9 cellular contexts compared by ENCODE assay signal in the genomic region with DNA sequence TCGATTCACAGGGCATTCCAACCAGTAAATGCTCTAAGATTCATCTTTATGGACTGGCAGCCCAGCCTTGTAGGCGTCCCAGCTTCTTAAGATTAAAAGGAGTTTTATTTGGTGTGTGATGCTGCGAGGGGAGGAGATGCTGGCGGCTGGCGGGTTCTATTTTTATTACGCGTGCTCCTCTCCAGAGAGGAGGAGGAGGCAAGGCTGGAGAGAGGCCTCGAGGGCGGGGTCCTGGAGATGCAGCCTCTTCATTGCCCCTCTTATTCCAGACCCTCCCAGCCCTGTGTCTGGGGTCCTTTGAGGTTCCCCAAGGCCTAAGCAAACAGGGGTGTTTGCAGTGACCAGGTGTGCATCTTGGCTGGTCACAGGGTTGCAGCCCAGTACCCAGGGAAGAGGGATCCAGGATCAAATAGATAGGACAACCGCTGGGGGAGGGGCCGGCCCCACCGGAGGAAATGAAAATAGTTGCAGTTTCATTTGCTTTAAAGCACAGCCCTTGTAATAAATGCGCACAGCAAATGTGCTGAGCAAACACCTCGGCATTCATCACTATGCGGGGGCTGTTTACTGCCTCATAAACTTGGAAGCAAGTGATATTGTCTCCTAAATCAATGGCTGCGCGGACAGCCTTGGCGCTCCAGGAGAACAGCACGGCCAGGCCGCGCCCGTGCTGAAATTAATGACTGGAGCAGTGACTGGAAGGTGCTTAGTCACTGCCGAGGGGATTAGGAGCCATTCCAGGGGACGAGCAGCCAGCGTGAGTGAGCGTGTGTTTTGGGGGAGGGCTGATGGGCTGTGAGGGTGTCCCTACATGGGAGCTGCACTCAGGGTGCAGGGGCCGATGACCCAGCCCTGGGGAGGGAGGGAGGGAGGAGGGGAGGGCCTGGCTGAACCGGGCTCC.
A peak's percentile ranks its signal among the peaks of the same experiment; 100 is the strongest.
DNase-seq lines count a peak whose midpoint lies in the region; ATAC-seq, FAIRE-seq and TF ChIP-seq lines count a peak whose summit lies in the region.
"Had no signal": no experiment of that assay in that cellular context is flagged by ENCODE, and none has a peak within 500 bp of the region (broad histone marks: within the 10 kb centered on the region; RNA-seq: fewer than 3 reads in every experiment).

No MANE protein-coding gene starts in this region.

- TF ChIP-seq POLR2A in right lobe of liver (IDR thresholded peaks at IDR 0.05): no peak

- peaks cover 11% of the 10 kb centered on the region for H3K4me1 ChIP-seq in HUES48 (ENCODE audit: control insufficient read depth, insufficient read depth, low read length)
- peaks cover 0 to 12% (median 3%) of the 10 kb centered on the region in 4 donors for H3K4me1 ChIP-seq in right lobe of liver

- no peak for TF ChIP-seq CTCF in right lobe of liver (IDR thresholded peaks at IDR 0.05)

- DNase-seq in Ammon's horn (ENCODE audit: low spot score): peak; percentile 41
- DNase-seq in right lobe of liver: peak in 1 of 3 donors; percentile 43
- peak; percentile 68 for DNase-seq in urothelium cell line (ENCODE audit: low spot score)

- intact Hi-C loops in right lobe of liver (cut with DNase I): no loop called here

- H3K27me3 ChIP-seq in HUES48 (ENCODE audit: control insufficient read depth, insufficient read depth, low read length): peaks cover 27% of the 10 kb centered on the region
- peaks cover 0 to 16% of the 10 kb centered on the region in 2 donors for H3K27me3 ChIP-seq in right lobe of liver

- no peaks in the 10 kb centered on the region for H3K36me3 ChIP-seq in HUES48 (ENCODE audit: control insufficient read depth, insufficient read depth, low read length)
- no peaks in the 10 kb centered on the region for H3K36me3 ChIP-seq in right lobe of liver

- WGBS in right lobe of liver (ENCODE audit: insufficient coverage, low coverage, low lambda C conversion rate, missing lambda C conversion rate): 40% methylated on average over 21 of the region's 28 CpGs

- H3K9ac ChIP-seq in HUES48 (ENCODE audit: low read depth, low read length): peak overlapping the region; percentile 16; the same call in 1 of the 2 replicates

- H3K4me1 Mint-ChIP-seq in activated T-helper 17 cell treated with anti-CD3 and anti-CD28 coated beads, Interleukin-2, amount 50 U/mL, for 72 hours: peaks cover 10% of the 10 kb centered on the region

- ATAC-seq in activated T-helper 17 cell treated with anti-CD3 and anti-CD28 coated beads, Interleukin-2, amount 50 U/mL, for 72 hours (replicated peaks): no peak
- ATAC-seq in right lobe of liver (peak; percentile 14 to 58 (median 30)), GM21367 (IDR thresholded peaks at IDR 0.05; ENCODE audit: unreplicated experiment) (no peak), GM18858 (IDR thresholded peaks at IDR 0.05; ENCODE audit: unreplicated experiment) (no peak), GM21786 (IDR thresholded peaks at IDR 0.05; ENCODE audit: unreplicated experiment) (no peak)

- no peak overlapping the region for H3K27ac Mint-ChIP-seq in activated T-helper 17 cell treated with anti-CD3 and anti-CD28 coated beads, Interleukin-2, amount 50 U/mL, for 72 hours
- H3K27ac Mint-ChIP-seq: stimulated activated naive CD8-positive, alpha-beta T cell treated with anti-CD3 and anti-CD28 coated beads, Interleukin-15, Interleukin-2, amounts not matched to agents 100 ng/mL and 50 ng/mL, for 24 hours had no signal

- H3K4me3 ChIP-seq in HUES48 (ENCODE audit: low read depth, low read length): no peak overlapping the region
- H3K4me3 ChIP-seq in right lobe of liver: peak overlapping the region in 1 of 3 donors; percentile 6

- no peaks in the 10 kb centered on the region for H3K9me3 Mint-ChIP-seq in activated T-helper 17 cell treated with anti-CD3 and anti-CD28 coated beads, Interleukin-2, amount 50 U/mL, for 72 hours

- H3K36me3 Mint-ChIP-seq in activated T-helper 17 cell treated with anti-CD3 and anti-CD28 coated beads, Interleukin-2, amount 50 U/mL, for 72 hours (ENCODE audit: low read depth): no peaks in the 10 kb centered on the region

- FAIRE-seq in urothelium cell line (lab: Jason Lieb, UNC): peak; percentile 72

- H3K9me3 ChIP-seq in HUES48 (ENCODE audit: control insufficient read depth, insufficient read depth, low read length) (no peaks in the 10 kb centered on the region), right lobe of liver (no peaks in the 10 kb centered on the region)

- H3K27me3 Mint-ChIP-seq in activated T-helper 17 cell treated with anti-CD3 and anti-CD28 coated beads, Interleukin-2, amount 50 U/mL, for 72 hours: peaks cover 10% of the 10 kb centered on the region

- no peak overlapping the region for H3K27ac ChIP-seq in HUES48 (ENCODE audit: low read depth, low read length)
- H3K27ac ChIP-seq in right lobe of liver: no peak overlapping the region

- peak overlapping the region; percentile 24 for H3K4me3 Mint-ChIP-seq in activated T-helper 17 cell treated with anti-CD3 and anti-CD28 coated beads, Interleukin-2, amount 50 U/mL, for 72 hours
- H3K4me3 Mint-ChIP-seq: stimulated activated naive CD8-positive, alpha-beta T cell treated with anti-CD3 and anti-CD28 coated beads, Interleukin-15, Interleukin-2, amounts not matched to agents 100 ng/mL and 50 ng/mL, for 24 hours had no signal

Comparison
In these comparisons a context has a peak if more than half of its experiments do, and no peak if none do; other contexts are left out.
1. ATAC-seq: peak in right lobe of liver (4 of 4); none in activated T-helper 17 cell treated with anti-CD3 and anti-CD28 coated beads, Interleukin-2, amount 50 U/mL, for 72 hours (single experiment), GM21367 (single experiment), GM18858 (single experiment) and GM21786 (single experiment).